ENCODE assay signal across 16 cellular contexts in the genomic region with DNA sequence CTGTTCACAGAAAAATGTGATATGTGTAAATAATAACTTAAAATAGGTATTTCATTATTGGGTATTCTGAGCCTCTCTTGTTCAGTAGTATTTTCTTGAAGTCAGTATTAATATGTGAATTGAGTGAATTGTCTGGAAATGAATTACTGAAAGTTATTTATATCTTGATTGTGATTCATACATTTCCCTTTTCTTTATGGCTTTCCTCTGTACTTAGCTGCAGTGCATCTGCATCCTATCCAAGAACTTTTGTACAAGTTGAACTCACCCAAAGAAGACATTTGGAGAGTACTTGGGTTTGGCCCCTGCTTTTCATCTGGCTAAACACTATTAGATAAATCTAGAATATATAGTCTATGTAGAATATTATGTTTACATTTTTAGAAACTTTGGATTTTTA.
DNase-seq lines count a peak whose midpoint lies in the region; ATAC-seq, FAIRE-seq and TF ChIP-seq lines count a peak whose summit lies in the region.
"Had no signal": no experiment of that assay in that cellular context is flagged by ENCODE, and none has a peak within 500 bp of the region (broad histone marks: within the 10 kb centered on the region; RNA-seq: fewer than 3 reads in every experiment).

No MANE protein-coding gene starts in this region.

- H3K4me1 ChIP-seq in astrocyte (ENCODE audit: insufficient read depth, low read length) (peaks cover 48% of the 10 kb centered on the region), kidney (ENCODE audit: control insufficient read depth in 1 of 2, insufficient read depth in 1 of 2, low read depth in 1 of 2, low read length in 2 of 2) (peaks cover 14 to 38% of the 10 kb centered on the region in 2 donors), small intestine (ENCODE audit: control insufficient read depth in 2 of 2, insufficient read depth in 1 of 2, low read depth in 1 of 2, low read length in 1 of 2) (peaks cover 3 to 9% of the 10 kb centered on the region in 2 donors)

- no peak overlapping the region for H2AFZ ChIP-seq in astrocyte (ENCODE audit: low read depth, low read length)

- FAIRE-seq in astrocyte (lab: Jason Lieb, UNC) (no peak), kidney (lab: Jason Lieb, UNC) (peak; percentile 69), small intestine (lab: Jason Lieb, UNC) (no peak), H54 (lab: Jason Lieb, UNC) (no peak)

- no peaks in the 10 kb centered on the region for H3K27me3 Mint-ChIP-seq in astrocyte (ENCODE audit: low read depth, unreplicated experiment)
- H3K27me3 Mint-ChIP-seq: activated T-helper 17 cell treated with anti-CD3 and anti-CD28 coated beads, Interleukin-2, amount 50 U/mL, for 72 hours had no signal

- DNase-seq in HCEC 1CT (peak; percentile 64), astrocyte (ENCODE audit: low read depth) (peak; percentile 45), kidney (no peak), small intestine (peak; percentile 19), HT-29 (ENCODE audit: low spot score) (no peak), H54 (ENCODE audit: insufficient read length, low spot score) (no peak)
- DNase-seq: DMS79; effector CD4-positive, alpha-beta T cell; NCI-H1105 treated with DMSO at 0.1 percent for 48 hours; NCI-H526 treated with DMSO at 0.1 percent for 48 hours; stimulated activated CD4-positive, alpha-beta T cell treated with anti-CD3 and anti-CD28 coated beads, Interleukin-1b, Interleukin-23, amount 100 ng/mL, for 48 hours; T-helper 9 cell had no signal

- peak overlapping the region; percentile 98 for H3K27ac Mint-ChIP-seq in astrocyte (ENCODE audit: unreplicated experiment)
- H3K27ac Mint-ChIP-seq: activated T-helper 17 cell treated with anti-CD3 and anti-CD28 coated beads, Interleukin-2, amount 50 U/mL, for 72 hours had no signal

- ATAC-seq in HG03095 (IDR thresholded peaks at IDR 0.05; ENCODE audit: unreplicated experiment): no peak
- ATAC-seq in HG02588 (IDR thresholded peaks at IDR 0.05; ENCODE audit: unreplicated experiment): no peak
- ATAC-seq: activated T-helper 17 cell treated with anti-CD3 and anti-CD28 coated beads, Interleukin-2, amount 50 U/mL, for 72 hours; Right ventricle myocardium inferior had no signal

- H3K36me3 Mint-ChIP-seq in astrocyte (ENCODE audit: low read depth, unreplicated experiment): no peaks in the 10 kb centered on the region

- intact Hi-C loops in kidney (cut with DNase I): no loop called here

- H3K9me3 Mint-ChIP-seq in astrocyte (ENCODE audit: unreplicated experiment): peaks cover 6% of the 10 kb centered on the region

- TF ChIP-seq POLR2A in H54 (IDR thresholded peaks at IDR 0.05; ENCODE audit: low read depth, low read length): no peak

- no peak overlapping the region for H3K4me2 ChIP-seq in astrocyte (ENCODE audit: low read length)

- H3K9me3 ChIP-seq in astrocyte (ENCODE audit: insufficient read depth, low read depth, low read length): no peaks in the 10 kb centered on the region
- no peaks in the 10 kb centered on the region for H3K9me3 ChIP-seq in kidney (ENCODE audit: control insufficient read depth in 1 of 2, low read length in 2 of 2)
- no peaks in the 10 kb centered on the region for H3K9me3 ChIP-seq in small intestine (ENCODE audit: control insufficient read depth, low read depth)

- H3K36me3 ChIP-seq in astrocyte (ENCODE audit: insufficient read depth, low read length) (no peaks in the 10 kb centered on the region), kidney (ENCODE audit: control insufficient read depth in 1 of 2, insufficient read depth in 2 of 2, low read length in 2 of 2) (no peaks in the 10 kb centered on the region), small intestine (ENCODE audit: control insufficient read depth in 2 of 2, insufficient read depth in 2 of 2, low read length in 2 of 2) (no peaks in the 10 kb centered on the region)

- no peak overlapping the region for H3K9ac ChIP-seq in astrocyte (ENCODE audit: low read length)
- no peak overlapping the region for H3K9ac ChIP-seq in kidney (ENCODE audit: low read length in 2 of 2)

- peak overlapping the region; percentile 72 for H3K4me3 Mint-ChIP-seq in astrocyte (ENCODE audit: unreplicated experiment)
- H3K4me3 Mint-ChIP-seq: activated T-helper 17 cell treated with anti-CD3 and anti-CD28 coated beads, Interleukin-2, amount 50 U/mL, for 72 hours had no signal

- no peak overlapping the region for H3K4me3 ChIP-seq in astrocyte (ENCODE audit: insufficient read depth, low read depth, low read length)
- no peak overlapping the region for H3K4me3 ChIP-seq in kidney (ENCODE audit: low read length in 2 of 2)
- H3K4me3 ChIP-seq in small intestine (ENCODE audit: low read depth in 1 of 2, low read length in 2 of 2): no peak overlapping the region

- H3K4me1 Mint-ChIP-seq in astrocyte (ENCODE audit: low read depth, unreplicated experiment): peaks cover 65% of the 10 kb centered on the region

- H4K20me1 ChIP-seq in astrocyte (ENCODE audit: insufficient read depth, low read length): no peaks in the 10 kb centered on the region

- H3K27me3 ChIP-seq in astrocyte (ENCODE audit: insufficient read depth, low read length) (no peaks in the 10 kb centered on the region), small intestine (ENCODE audit: control insufficient read depth in 2 of 2, insufficient read depth in 2 of 2, low read length in 2 of 2) (no peaks in the 10 kb centered on the region)

- peak overlapping the region; percentile 79 for H3K27ac ChIP-seq in astrocyte (ENCODE audit: low read depth, low read length)
- H3K27ac ChIP-seq in kidney (ENCODE audit: low read depth in 2 of 2, low read length in 2 of 2): no peak overlapping the region
- no peak overlapping the region for H3K27ac ChIP-seq in small intestine (ENCODE audit: low read depth in 1 of 2, low read length in 1 of 2)

- TF ChIP-seq CTCF in astrocyte (IDR thresholded peaks at IDR 0.05; ENCODE audit: insufficient read depth, low read depth, low read length): no peak
- no peak for TF ChIP-seq CTCF in kidney (IDR thresholded peaks at IDR 0.05; ENCODE audit: borderline replicate concordance, extremely low read depth, insufficient read depth)

- no peaks in the 10 kb centered on the region for H3K79me2 ChIP-seq in astrocyte (ENCODE audit: insufficient read depth, low read length)

Comparison
In these comparisons a context has a peak if more than half of its experiments do, and no peak if none do; other contexts are left out.
1. DNase-seq: peak in HCEC 1CT (single experiment), astrocyte (single experiment) and small intestine (single experiment); none in kidney (single experiment), HT-29 (single experiment) and H54 (single experiment).